Comparison of ENCODE assay signal across 1 cellular context in genomic region chr9:137296214-137297059, GRCh38.
A peak's percentile ranks its signal among the peaks of the same experiment; 100 is the strongest.
TF ChIP-seq lines count a peak whose summit lies in the region.

No MANE protein-coding gene starts in this region.

TF ChIP-seq in H1, 55 proteins besides CTCF, POLR2A, EP300 and RAD21:
- peak; percentile 31 for TF ChIP-seq EZH2 (IDR thresholded peaks at IDR 0.05; ENCODE audit: low read depth, low read length, severe bottlenecking)
- no peak for TF ChIP-seq RXRA (IDR thresholded peaks at IDR 0.05; ENCODE audit: insufficient read depth, low read depth, low read length)
- peak; percentile 17; the same call in 1 of the 2 replicates for TF ChIP-seq E2F6 (IDR thresholded peaks at IDR 0.05)
- TF ChIP-seq TAF7 (optimal IDR thresholded peaks at IDR 0.05; ENCODE audit: borderline replicate concordance, low read depth, low read length) = peak; percentile 16
TF ChIP-seq in H1: peak in this region for 3.
